23 cellular contexts compared by ENCODE assay signal in the genomic region with DNA sequence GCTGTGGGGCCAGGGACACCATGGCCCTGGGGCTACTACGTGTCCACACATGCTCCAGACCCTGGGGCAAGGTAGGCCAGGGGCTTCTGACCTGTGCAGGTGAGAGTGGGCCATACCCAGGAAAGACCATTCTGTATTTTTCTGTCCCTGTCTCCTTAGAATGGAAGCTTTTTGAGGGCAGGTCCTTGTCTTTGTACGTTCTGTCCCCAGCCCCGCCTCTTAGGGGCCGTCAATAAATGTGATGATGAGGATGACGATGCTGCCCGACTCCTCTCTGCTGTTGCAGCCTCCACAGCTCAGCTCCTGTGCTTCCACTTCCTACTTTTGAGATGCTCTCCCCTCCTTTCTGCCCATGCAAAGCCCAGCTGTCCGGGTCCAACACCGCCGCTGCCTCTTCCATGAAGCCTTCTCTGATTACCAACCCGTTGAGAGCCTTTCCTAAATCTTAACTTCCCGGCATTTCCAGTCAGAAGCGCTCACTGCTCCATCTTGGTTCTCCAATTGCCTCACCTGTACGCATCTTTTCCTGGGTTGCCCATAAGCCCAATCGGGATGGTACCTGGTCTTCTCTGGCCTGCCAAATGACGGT. TPM values are rescaled to one million over a fixed set of nuclear protein-coding genes. Genes with fewer than 3 reads are reported as not detected.
"Had no signal": no experiment of that assay in that cellular context is flagged by ENCODE, and none has a peak within 500 bp of the region (broad histone marks: within the 10 kb centered on the region; RNA-seq: fewer than 3 reads in every experiment).

No MANE protein-coding gene starts in this region.

- H3K36me3 ChIP-seq: colonic mucosa, heart right ventricle, right lobe of liver, tibial artery had no signal

- H3K4me3 Mint-ChIP-seq: activated naive CD8-positive, alpha-beta T cell; activated T-cell treated with anti-CD3 and anti-CD28 coated beads, Interleukin-2, amount 50 U/mL, for 4 hours; memory B cell; natural killer cell treated with Interleukin-12 subunit alpha and Interleukin-12 subunit beta and Interleukin-15 and Interleukin-18, amount 100 ng/mL, for 72 hours; stimulated activated naive CD8-positive, alpha-beta T cell treated with anti-CD3 and anti-CD28 coated beads, Interleukin-15, amount 100 ng/mL, for 72 hours; T-cell; T-helper 2 cell treated with Interferon-gamma antibody and Interleukin-4, amounts not matched to agents 5 μg/mL and 100 μg/mL, for 36 hours; WTC11 had no signal

- H3K9me3 ChIP-seq: colonic mucosa, heart right ventricle, right lobe of liver, tibial artery had no signal

- H3K27ac Mint-ChIP-seq: activated naive CD8-positive, alpha-beta T cell; activated T-helper 2 cell treated with anti-CD3 and anti-CD28 coated beads, Interferon-gamma antibody, Interleukin-2, Interleukin-4, amounts not matched to agents 10 μg/mL and 5 μg/mL and 100 μg/mL, durations not matched to agents 14 hours and 24 hours and 36 hours; memory B cell; natural killer cell treated with Interleukin-12 subunit alpha and Interleukin-12 subunit beta and Interleukin-15 and Interleukin-18, amount 100 ng/mL, for 72 hours; T-cell; T-helper 2 cell treated with Interferon-gamma antibody and Interleukin-4, amounts not matched to agents 5 μg/mL and 100 μg/mL, for 36 hours; WTC11 had no signal

- H3K4me1 ChIP-seq: colonic mucosa, right lobe of liver had no signal

- H3K36me3 Mint-ChIP-seq: activated naive CD8-positive, alpha-beta T cell; memory B cell; natural killer cell treated with Interleukin-12 subunit alpha and Interleukin-12 subunit beta and Interleukin-15 and Interleukin-18, amount 100 ng/mL, for 72 hours; T-cell; WTC11 had no signal

- ATAC-seq: activated T-cell treated with anti-CD3 and anti-CD28 coated beads, Interleukin-2, amount 50 U/mL, for 4 hours; heart right ventricle; left cardiac atrium; natural killer cell treated with Interleukin-12 subunit alpha and Interleukin-12 subunit beta and Interleukin-15 and Interleukin-18, amount 100 ng/mL, for 72 hours; right lobe of liver; stimulated activated naive CD8-positive, alpha-beta T cell treated with anti-CD3 and anti-CD28 coated beads, Interleukin-15, amount 100 ng/mL, for 72 hours; T-cell; WTC11 had no signal

- H3K27me3 ChIP-seq: colonic mucosa, right lobe of liver had no signal

- H3K27ac ChIP-seq: colonic mucosa, heart right ventricle, right lobe of liver, skin epidermis, tibial artery had no signal

- DNase-seq: activated CD8-positive, alpha-beta memory T cell treated with anti-CD3 and anti-CD28 coated beads, Interleukin-2, amount 50 U/mL, for 48 hours; activated naive CD4-positive, alpha-beta T cell; activated T-cell treated with anti-CD3 and anti-CD28 coated beads, Interleukin-2, amount 50 U/mL, for 4 hours; colonic mucosa; heart right ventricle; islet precursor cell; left cardiac atrium; right lobe of liver; stimulated activated CD4-positive, alpha-beta T cell treated with anti-CD3 and anti-CD28 coated beads, Interleukin-1b, Interleukin-23, amount 100 ng/mL, for 48 hours; stimulated activated naive CD8-positive, alpha-beta T cell treated with anti-CD3 and anti-CD28 coated beads, Interleukin-15, amount 100 ng/mL, for 72 hours; T-cell; tibial artery had no signal

- H3K4me3 ChIP-seq: colonic mucosa, heart right ventricle, right lobe of liver, skin epidermis, tibial artery had no signal

- H3K9me3 Mint-ChIP-seq: activated T-cell treated with anti-CD3 and anti-CD28 coated beads, Interleukin-2, amount 50 U/mL, for 4 hours; activated T-helper 2 cell treated with anti-CD3 and anti-CD28 coated beads, Interferon-gamma antibody, Interleukin-2, Interleukin-4, amounts not matched to agents 10 μg/mL and 5 μg/mL and 100 μg/mL, durations not matched to agents 14 hours and 24 hours and 36 hours; memory B cell; natural killer cell treated with Interleukin-12 subunit alpha and Interleukin-12 subunit beta and Interleukin-15 and Interleukin-18, amount 100 ng/mL, for 72 hours; stimulated activated naive CD8-positive, alpha-beta T cell treated with anti-CD3 and anti-CD28 coated beads, Interleukin-15, amount 100 ng/mL, for 72 hours; T-cell; T-helper 2 cell treated with Interferon-gamma antibody and Interleukin-4, amounts not matched to agents 5 μg/mL and 100 μg/mL, for 36 hours; WTC11 had no signal

- H3K27me3 Mint-ChIP-seq: activated naive CD8-positive, alpha-beta T cell had no signal

RNA-seq across cellular contexts. Expression of gene MLXIPL, which starts 47.6 kb away (rescaled TPM):
- total RNA-seq: activated CD8-positive, alpha-beta memory T cell treated with anti-CD3 and anti-CD28 coated beads for 36 hours; activated T-helper 2 cell treated with anti-CD3 and anti-CD28 coated beads, Interferon-gamma antibody, Interleukin-2, Interleukin-4, amounts not matched to agents 10 μg/mL and 5 μg/mL and 100 μg/mL, durations not matched to agents 14 hours and 24 hours and 36 hours; bronchial epithelial cell; epithelial cell of proximal tubule; fibroblast of villous mesenchyme had no signal
